ENCODE assay signal across 20 cellular contexts in genomic region chr16:77194295-77195231, GRCh38. TPM values are rescaled to one million over a fixed set of nuclear protein-coding genes. Genes with fewer than 3 reads are reported as not detected.
"Had no signal": no experiment of that assay in that cellular context is flagged by ENCODE, and none has a peak within 500 bp of the region (broad histone marks: within the 10 kb centered on the region; RNA-seq: fewer than 3 reads in every experiment).

No MANE protein-coding gene starts in this region.

- H3K9me3 Mint-ChIP-seq: activated T-helper 2 cell treated with anti-CD3 and anti-CD28 coated beads, Interferon-gamma antibody, Interleukin-2, Interleukin-4, amounts not matched to agents 10 μg/mL and 5 μg/mL and 100 μg/mL, durations not matched to agents 14 hours and 24 hours and 36 hours; dendritic cell treated with granulocyte-macrophage colony-stimulating factor and Interleukin-4, amounts not matched to agents 40 ng/mL and 50 ng/mL, for 4 days; immature natural killer cell had no signal

- H3K27me3 Mint-ChIP-seq: naive B cell had no signal

- H3K27ac Mint-ChIP-seq: activated T-helper 2 cell treated with anti-CD3 and anti-CD28 coated beads, Interferon-gamma antibody, Interleukin-2, Interleukin-4, amounts not matched to agents 10 μg/mL and 5 μg/mL and 100 μg/mL, durations not matched to agents 14 hours and 24 hours and 36 hours; dendritic cell treated with granulocyte-macrophage colony-stimulating factor and Interleukin-4, amounts not matched to agents 40 ng/mL and 50 ng/mL, for 4 days had no signal

- H3K4me3 Mint-ChIP-seq: dendritic cell treated with granulocyte-macrophage colony-stimulating factor and Interleukin-4, amounts not matched to agents 40 ng/mL and 50 ng/mL, for 4 days had no signal

- ATAC-seq: heart right ventricle, mucosa of descending colon, SK-N-SH treated with all-trans-retinoic acid at 6 μM for 48 hours had no signal

- H3K9me3 ChIP-seq: adrenal gland, esophagus squamous epithelium, heart right ventricle, mucosa of descending colon, sigmoid colon had no signal

- H3K4me3 ChIP-seq: adrenal gland, esophagus squamous epithelium, heart right ventricle, mucosa of descending colon, sigmoid colon had no signal

- DNase-seq: activated CD4-positive, alpha-beta T cell treated with anti-CD3 and anti-CD28 coated beads for 1 hour; activated CD4-positive, alpha-beta T cell treated with anti-CD3 and anti-CD28 coated beads, Interleukin-2, amount 50 U/mL, for 48 hours; activated naive CD4-positive, alpha-beta T cell treated with anti-CD3 and anti-CD28 coated beads, Interleukin-2, amount 50 U/mL, for 16 hours; adrenal gland; effector memory CD4-positive, alpha-beta T cell; esophagus squamous epithelium; heart right ventricle; immature natural killer cell; mesenchymal stem cell; mucosa of descending colon; naive B cell; nucleus accumbens; sigmoid colon; stimulated activated naive CD4-positive, alpha-beta T cell; WERI-Rb-1 had no signal

- H3K27ac ChIP-seq: adrenal gland, esophagus squamous epithelium, heart right ventricle, sigmoid colon, WERI-Rb-1 had no signal

- FAIRE-seq: bronchial epithelial cell had no signal

RNA-seq across cellular contexts. Expression of gene SYCE1L, which starts 4.6 kb away (rescaled TPM):
- total RNA-seq: bronchial epithelial cell, liver had no signal
